In genomic region chr1:52037402-52037814, GRCh38 we compare ENCODE assay signal across 1 cellular context.
TF ChIP-seq lines count a peak whose summit lies in the region.

No MANE protein-coding gene starts in this region.

TF ChIP-seq in HepG2, 621 proteins besides CTCF, POLR2A, EP300 and RAD21 (continued from another document and continues in another):
- TF ChIP-seq, protein P1, sequence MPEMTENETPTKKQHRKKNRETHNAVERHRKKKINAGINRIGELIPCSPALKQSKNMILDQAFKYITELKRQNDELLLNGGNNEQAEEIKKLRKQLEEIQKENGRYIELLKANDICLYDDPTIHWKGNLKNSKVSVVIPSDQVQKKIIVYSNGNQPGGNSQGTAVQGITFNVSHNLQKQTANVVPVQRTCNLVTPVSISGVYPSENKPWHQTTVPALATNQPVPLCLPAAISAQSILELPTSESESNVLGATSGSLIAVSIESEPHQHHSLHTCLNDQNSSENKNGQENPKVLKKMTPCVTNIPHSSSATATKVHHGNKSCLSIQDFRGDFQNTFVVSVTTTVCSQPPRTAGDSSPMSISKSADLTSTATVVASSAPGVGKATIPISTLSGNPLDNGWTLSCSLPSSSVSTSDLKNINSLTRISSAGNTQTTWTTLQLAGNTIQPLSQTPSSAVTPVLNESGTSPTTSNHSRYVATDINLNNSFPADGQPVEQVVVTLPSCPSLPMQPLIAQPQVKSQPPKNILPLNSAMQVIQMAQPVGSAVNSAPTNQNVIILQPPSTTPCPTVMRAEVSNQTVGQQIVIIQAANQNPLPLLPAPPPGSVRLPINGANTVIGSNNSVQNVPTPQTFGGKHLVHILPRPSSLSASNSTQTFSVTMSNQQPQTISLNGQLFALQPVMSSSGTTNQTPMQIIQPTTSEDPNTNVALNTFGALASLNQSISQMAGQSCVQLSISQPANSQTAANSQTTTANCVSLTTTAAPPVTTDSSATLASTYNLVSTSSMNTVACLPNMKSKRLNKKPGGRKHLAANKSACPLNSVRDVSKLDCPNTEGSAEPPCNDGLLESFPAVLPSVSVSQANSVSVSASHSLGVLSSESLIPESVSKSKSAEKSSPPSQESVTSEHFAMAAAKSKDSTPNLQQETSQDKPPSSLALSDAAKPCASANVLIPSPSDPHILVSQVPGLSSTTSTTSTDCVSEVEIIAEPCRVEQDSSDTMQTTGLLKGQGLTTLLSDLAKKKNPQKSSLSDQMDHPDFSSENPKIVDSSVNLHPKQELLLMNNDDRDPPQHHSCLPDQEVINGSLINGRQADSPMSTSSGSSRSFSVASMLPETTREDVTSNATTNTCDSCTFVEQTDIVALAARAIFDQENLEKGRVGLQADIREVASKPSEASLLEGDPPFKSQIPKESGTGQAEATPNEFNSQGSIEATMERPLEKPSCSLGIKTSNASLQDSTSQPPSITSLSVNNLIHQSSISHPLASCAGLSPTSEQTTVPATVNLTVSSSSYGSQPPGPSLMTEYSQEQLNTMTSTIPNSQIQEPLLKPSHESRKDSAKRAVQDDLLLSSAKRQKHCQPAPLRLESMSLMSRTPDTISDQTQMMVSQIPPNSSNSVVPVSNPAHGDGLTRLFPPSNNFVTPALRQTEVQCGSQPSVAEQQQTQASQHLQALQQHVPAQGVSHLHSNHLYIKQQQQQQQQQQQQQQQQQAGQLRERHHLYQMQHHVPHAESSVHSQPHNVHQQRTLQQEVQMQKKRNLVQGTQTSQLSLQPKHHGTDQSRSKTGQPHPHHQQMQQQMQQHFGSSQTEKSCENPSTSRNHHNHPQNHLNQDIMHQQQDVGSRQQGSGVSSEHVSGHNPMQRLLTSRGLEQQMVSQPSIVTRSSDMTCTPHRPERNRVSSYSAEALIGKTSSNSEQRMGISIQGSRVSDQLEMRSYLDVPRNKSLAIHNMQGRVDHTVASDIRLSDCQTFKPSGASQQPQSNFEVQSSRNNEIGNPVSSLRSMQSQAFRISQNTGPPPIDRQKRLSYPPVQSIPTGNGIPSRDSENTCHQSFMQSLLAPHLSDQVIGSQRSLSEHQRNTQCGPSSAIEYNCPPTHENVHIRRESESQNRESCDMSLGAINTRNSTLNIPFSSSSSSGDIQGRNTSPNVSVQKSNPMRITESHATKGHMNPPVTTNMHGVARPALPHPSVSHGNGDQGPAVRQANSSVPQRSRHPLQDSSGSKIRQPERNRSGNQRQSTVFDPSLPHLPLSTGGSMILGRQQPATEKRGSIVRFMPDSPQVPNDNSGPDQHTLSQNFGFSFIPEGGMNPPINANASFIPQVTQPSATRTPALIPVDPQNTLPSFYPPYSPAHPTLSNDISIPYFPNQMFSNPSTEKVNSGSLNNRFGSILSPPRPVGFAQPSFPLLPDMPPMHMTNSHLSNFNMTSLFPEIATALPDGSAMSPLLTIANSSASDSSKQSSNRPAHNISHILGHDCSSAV (CRISPR knock-in tag; IDR thresholded peaks at IDR 0.05; ENCODE audit: borderline replicate concordance) = no peak
- TF ChIP-seq GATAD1 (CRISPR knock-in tag; IDR thresholded peaks at IDR 0.05) (peak; percentile 74), ERF (CRISPR knock-in tag; IDR thresholded peaks at IDR 0.05) (peak; percentile 96), GABPB1 (CRISPR knock-in tag; IDR thresholded peaks at IDR 0.05) (peak; percentile 44; the same call in 1 of the 2 replicates), E2F5 (CRISPR knock-in tag; conservative IDR thresholded peaks at IDR 0.05) (no peak), ZNF607 (CRISPR knock-in tag; IDR thresholded peaks at IDR 0.05; ENCODE audit: borderline replicate concordance) (no peak), ZFP1 (CRISPR knock-in tag; IDR thresholded peaks at IDR 0.05) (peak; percentile 81; the same call in 1 of the 2 replicates), HNF1B (CRISPR knock-in tag; IDR thresholded peaks at IDR 0.05) (peak; percentile 89; the same call in 1 of the 2 replicates), IRX3 (CRISPR knock-in tag; IDR thresholded peaks at IDR 0.05; ENCODE audit: borderline replicate concordance, low read depth) (no peak), ARNTL (CRISPR knock-in tag; IDR thresholded peaks at IDR 0.05) (peak; percentile 66; the same call in 1 of the 2 replicates), EZH2 (conservative IDR thresholded peaks at IDR 0.05; ENCODE audit: low read depth, low read length) (no peak), ZNF12 (CRISPR knock-in tag; IDR thresholded peaks at IDR 0.05) (peak; percentile 72), HCFC1 (IDR thresholded peaks at IDR 0.05; ENCODE audit: low read depth, low read length) (no peak), SRF (IDR thresholded peaks at IDR 0.05; ENCODE audit: low read depth, low read length) (0 out of 2 replicates have a peak, but pooled peaks have one; percentile 4), ZSCAN31 (CRISPR knock-in tag; IDR thresholded peaks at IDR 0.05; ENCODE audit: low read depth) (peak; percentile 54; the same call in 1 of the 2 replicates), MZF1 (CRISPR knock-in tag; IDR thresholded peaks at IDR 0.05; ENCODE audit: borderline replicate concordance) (no peak), ZNF547 (CRISPR knock-in tag; IDR thresholded peaks at IDR 0.05) (no peak), IRF2 (CRISPR knock-in tag; IDR thresholded peaks at IDR 0.05) (peak; percentile 95), POLR2AphosphoS5 (IDR thresholded peaks at IDR 0.05; ENCODE audit: low read depth, low read length) (no peak), ZMYM3 (CRISPR knock-in tag; IDR thresholded peaks at IDR 0.05) (peak; percentile 61; the same call in 1 of the 2 replicates), MIER2 (CRISPR knock-in tag; IDR thresholded peaks at IDR 0.05) (peak; percentile 79; the same call in 1 of the 2 replicates), ATAD3A (CRISPR knock-in tag; IDR thresholded peaks at IDR 0.05) (no peak), FOXA1 (IDR thresholded peaks at IDR 0.05) (0 out of 2 replicates have a peak, but pooled peaks have one; percentile 31), FOXA1 (CRISPR knock-in tag; IDR thresholded peaks at IDR 0.05) (peak; percentile 98), FOSL2 (CRISPR knock-in tag; IDR thresholded peaks at IDR 0.05) (no peak; the same call in none of the 2 replicates), NCOR1 (IDR thresholded peaks at IDR 0.05; ENCODE audit: borderline replicate concordance, low read length) (peak; percentile 86; the same call in 1 of the 2 replicates), ZNF652 (CRISPR knock-in tag; IDR thresholded peaks at IDR 0.05; ENCODE audit: borderline replicate concordance, low read depth) (peak; percentile 50; the same call in 1 of the 2 replicates), HIC2 (CRISPR knock-in tag; IDR thresholded peaks at IDR 0.05; ENCODE audit: low read depth) (peak; percentile 64; the same call in 1 of the 2 replicates), ZNF331 (CRISPR knock-in tag; IDR thresholded peaks at IDR 0.05) (peak; percentile 95)
- TF ChIP-seq, protein P2, sequence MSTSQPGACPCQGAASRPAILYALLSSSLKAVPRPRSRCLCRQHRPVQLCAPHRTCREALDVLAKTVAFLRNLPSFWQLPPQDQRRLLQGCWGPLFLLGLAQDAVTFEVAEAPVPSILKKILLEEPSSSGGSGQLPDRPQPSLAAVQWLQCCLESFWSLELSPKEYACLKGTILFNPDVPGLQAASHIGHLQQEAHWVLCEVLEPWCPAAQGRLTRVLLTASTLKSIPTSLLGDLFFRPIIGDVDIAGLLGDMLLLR (CRISPR knock-in tag; IDR thresholded peaks at IDR 0.05) = no peak
- TF ChIP-seq, protein P3, sequence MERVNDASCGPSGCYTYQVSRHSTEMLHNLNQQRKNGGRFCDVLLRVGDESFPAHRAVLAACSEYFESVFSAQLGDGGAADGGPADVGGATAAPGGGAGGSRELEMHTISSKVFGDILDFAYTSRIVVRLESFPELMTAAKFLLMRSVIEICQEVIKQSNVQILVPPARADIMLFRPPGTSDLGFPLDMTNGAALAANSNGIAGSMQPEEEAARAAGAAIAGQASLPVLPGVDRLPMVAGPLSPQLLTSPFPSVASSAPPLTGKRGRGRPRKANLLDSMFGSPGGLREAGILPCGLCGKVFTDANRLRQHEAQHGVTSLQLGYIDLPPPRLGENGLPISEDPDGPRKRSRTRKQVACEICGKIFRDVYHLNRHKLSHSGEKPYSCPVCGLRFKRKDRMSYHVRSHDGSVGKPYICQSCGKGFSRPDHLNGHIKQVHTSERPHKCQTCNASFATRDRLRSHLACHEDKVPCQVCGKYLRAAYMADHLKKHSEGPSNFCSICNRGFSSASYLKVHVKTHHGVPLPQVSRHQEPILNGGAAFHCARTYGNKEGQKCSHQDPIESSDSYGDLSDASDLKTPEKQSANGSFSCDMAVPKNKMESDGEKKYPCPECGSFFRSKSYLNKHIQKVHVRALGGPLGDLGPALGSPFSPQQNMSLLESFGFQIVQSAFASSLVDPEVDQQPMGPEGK (CRISPR knock-in tag; IDR thresholded peaks at IDR 0.05) = peak; percentile 70; the same call in 1 of the 2 replicates
- TF ChIP-seq, protein P4, sequence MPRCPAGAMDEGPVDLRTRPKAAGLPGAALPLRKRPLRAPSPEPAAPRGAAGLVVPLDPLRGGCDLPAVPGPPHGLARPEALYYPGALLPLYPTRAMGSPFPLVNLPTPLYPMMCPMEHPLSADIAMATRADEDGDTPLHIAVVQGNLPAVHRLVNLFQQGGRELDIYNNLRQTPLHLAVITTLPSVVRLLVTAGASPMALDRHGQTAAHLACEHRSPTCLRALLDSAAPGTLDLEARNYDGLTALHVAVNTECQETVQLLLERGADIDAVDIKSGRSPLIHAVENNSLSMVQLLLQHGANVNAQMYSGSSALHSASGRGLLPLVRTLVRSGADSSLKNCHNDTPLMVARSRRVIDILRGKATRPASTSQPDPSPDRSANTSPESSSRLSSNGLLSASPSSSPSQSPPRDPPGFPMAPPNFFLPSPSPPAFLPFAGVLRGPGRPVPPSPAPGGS (CRISPR knock-in tag; IDR thresholded peaks at IDR 0.05) = 0 out of 2 replicates have a peak, but pooled peaks have one; percentile 43
- TF ChIP-seq, protein P5, sequence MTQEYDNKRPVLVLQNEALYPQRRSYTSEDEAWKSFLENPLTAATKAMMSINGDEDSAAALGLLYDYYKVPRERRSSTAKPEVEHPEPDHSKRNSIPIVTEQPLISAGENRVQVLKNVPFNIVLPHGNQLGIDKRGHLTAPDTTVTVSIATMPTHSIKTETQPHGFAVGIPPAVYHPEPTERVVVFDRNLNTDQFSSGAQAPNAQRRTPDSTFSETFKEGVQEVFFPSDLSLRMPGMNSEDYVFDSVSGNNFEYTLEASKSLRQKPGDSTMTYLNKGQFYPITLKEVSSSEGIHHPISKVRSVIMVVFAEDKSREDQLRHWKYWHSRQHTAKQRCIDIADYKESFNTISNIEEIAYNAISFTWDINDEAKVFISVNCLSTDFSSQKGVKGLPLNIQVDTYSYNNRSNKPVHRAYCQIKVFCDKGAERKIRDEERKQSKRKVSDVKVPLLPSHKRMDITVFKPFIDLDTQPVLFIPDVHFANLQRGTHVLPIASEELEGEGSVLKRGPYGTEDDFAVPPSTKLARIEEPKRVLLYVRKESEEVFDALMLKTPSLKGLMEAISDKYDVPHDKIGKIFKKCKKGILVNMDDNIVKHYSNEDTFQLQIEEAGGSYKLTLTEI (CRISPR knock-in tag; conservative IDR thresholded peaks at IDR 0.05) = no peak
- TF ChIP-seq, protein P6, sequence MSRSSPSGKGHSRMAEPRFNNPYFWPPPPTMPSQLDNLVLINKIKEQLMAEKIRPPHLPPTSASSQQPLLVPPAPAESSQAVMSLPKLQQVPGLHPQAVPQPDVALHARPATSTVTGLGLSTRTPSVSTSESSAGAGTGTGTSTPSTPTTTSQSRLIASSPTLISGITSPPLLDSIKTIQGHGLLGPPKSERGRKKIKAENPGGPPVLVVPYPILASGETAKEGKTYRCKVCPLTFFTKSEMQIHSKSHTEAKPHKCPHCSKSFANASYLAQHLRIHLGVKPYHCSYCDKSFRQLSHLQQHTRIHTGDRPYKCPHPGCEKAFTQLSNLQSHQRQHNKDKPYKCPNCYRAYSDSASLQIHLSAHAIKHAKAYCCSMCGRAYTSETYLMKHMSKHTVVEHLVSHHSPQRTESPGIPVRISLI (CRISPR knock-in tag; IDR thresholded peaks at IDR 0.05; ENCODE audit: borderline replicate concordance) = peak; percentile 77; the same call in 1 of the 2 replicates
- TF ChIP-seq, protein P7, sequence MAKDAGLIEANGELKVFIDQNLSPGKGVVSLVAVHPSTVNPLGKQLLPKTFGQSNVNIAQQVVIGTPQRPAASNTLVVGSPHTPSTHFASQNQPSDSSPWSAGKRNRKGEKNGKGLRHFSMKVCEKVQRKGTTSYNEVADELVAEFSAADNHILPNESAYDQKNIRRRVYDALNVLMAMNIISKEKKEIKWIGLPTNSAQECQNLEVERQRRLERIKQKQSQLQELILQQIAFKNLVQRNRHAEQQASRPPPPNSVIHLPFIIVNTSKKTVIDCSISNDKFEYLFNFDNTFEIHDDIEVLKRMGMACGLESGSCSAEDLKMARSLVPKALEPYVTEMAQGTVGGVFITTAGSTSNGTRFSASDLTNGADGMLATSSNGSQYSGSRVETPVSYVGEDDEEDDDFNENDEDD (CRISPR knock-in tag; IDR thresholded peaks at IDR 0.05; ENCODE audit: borderline replicate concordance) = peak; percentile 35; the same call in 1 of the 2 replicates
